ENCODE assay signal across 8 cellular contexts in the genomic region with DNA sequence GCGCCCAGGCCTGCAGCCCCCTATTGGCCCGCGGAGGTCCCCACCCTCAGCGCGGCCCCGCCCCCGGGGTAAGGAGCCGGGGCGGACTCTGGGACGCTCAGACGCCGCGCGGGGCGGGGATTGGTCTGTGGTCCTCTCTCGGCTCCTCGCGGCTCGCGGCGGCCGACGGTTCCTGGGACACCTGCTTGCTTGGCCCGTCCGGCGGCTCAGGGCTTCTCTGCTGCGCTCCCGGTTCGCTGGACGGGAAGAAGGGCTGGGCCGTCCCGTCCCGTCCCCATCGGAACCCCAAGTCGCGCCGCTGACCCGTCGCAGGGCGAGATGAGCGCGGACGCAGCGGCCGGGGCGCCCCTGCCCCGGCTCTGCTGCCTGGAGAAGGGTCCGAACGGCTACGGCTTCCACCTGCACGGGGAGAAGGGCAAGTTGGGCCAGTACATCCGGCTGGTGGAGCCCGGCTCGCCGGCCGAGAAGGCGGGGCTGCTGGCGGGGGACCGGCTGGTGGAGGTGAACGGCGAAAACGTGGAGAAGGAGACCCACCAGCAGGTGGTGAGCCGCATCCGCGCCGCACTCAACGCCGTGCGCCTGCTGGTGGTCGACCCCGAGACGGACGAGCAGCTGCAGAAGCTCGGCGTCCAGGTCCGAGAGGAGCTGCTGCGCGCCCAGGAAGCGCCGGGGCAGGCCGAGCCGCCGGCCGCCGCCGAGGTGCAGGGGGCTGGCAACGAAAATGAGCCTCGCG. TPM values are rescaled to one million over a fixed set of nuclear protein-coding genes. Genes with fewer than 3 reads are reported as not detected.
A peak's percentile ranks its signal among the peaks of the same experiment; 100 is the strongest.
DNase-seq lines count a peak whose midpoint lies in the region; ATAC-seq and TF ChIP-seq lines count a peak whose summit lies in the region.

Gene NHERF1, plus strand, starts transcription at position 100 of the 733 bp plus-strand sequence. Its CDS starts 219 bp downstream, at position 319.

- H3K27me3 Mint-ChIP-seq in activated CD4-positive, alpha-beta memory T cell treated with anti-CD3 and anti-CD28 coated beads, Interleukin-2, amount 10 ng/mL, durations not matched to agents 7 days and 5 days, result no peaks in the 10 kb centered on the region

- DNase-seq in AG20443 (ENCODE audit: low spot score), result peak; percentile 99
- peak; percentile 95 to 99 for DNase-seq in NCI-H524 (lab: John Stamatoyannopoulos, UW)
- DNase-seq in activated CD4-positive, alpha-beta memory T cell treated with anti-CD3 and anti-CD28 coated beads, Interleukin-2, amount 10 ng/mL, durations not matched to agents 7 days and 5 days, result peak; percentile 96
- peak; percentile 90 for DNase-seq in effector CD4-positive, alpha-beta T cell
- peak; percentile 98 for DNase-seq in medulla oblongata (ENCODE audit: extremely low spot score)
- peak; percentile 87 to 94 (median 89) for DNase-seq in stimulated activated CD4-positive, alpha-beta T cell treated with anti-CD3 and anti-CD28 coated beads, TNF-alpha, amount 100 ng/mL, for 48 hours (ENCODE audit: low read depth in 3 of 3)

- H3K36me3 Mint-ChIP-seq in activated CD4-positive, alpha-beta memory T cell treated with anti-CD3 and anti-CD28 coated beads, Interleukin-2, amount 10 ng/mL, durations not matched to agents 7 days and 5 days (ENCODE audit: low read depth), result peaks cover 55% of the 10 kb centered on the region

- peak within 1 kb of the TSS; percentile 85 for H3K27ac Mint-ChIP-seq in activated CD4-positive, alpha-beta memory T cell treated with anti-CD3 and anti-CD28 coated beads, Interleukin-2, amount 10 ng/mL, durations not matched to agents 7 days and 5 days

- peak within 1 kb of the TSS; percentile 94 for H3K4me3 Mint-ChIP-seq in activated CD4-positive, alpha-beta memory T cell treated with anti-CD3 and anti-CD28 coated beads, Interleukin-2, amount 10 ng/mL, durations not matched to agents 7 days and 5 days

- CTCF ChIA-PET in activated CD4-positive, alpha-beta memory T cell treated with anti-CD3 and anti-CD28 coated beads, Interleukin-2, amount 10 ng/mL, durations not matched to agents 7 days and 5 days (lab: Charles Lee), result interaction anchor here (0.6 to 12.5 kb wide), 12 partner anchors 11 to 114 kb away, joined by 3 to 93 read pairs (median 19); partner anchors contain the start of gene RAB37

- POLR2A ChIA-PET in activated CD4-positive, alpha-beta memory T cell treated with anti-CD3 and anti-CD28 coated beads, Interleukin-2, amount 10 ng/mL, durations not matched to agents 7 days and 5 days (lab: Charles Lee), result interaction anchor here (1.2 to 9.2 kb wide), 11 partner anchors 12 to 523 kb away, joined by 3 to 98 read pairs (median 15); partner anchors contain the start of genes FDXR, MIF4GD, NAT9 and RAB37

- peak; percentile 99 for TF ChIP-seq POLR2A in GM18951 (IDR thresholded peaks at IDR 0.05; ENCODE audit: extremely low read depth, insufficient read depth, insufficient read length)

- ATAC-seq in HG03196 (IDR thresholded peaks at IDR 0.05; ENCODE audit: unreplicated experiment), result peak; percentile 81

- H3K4me1 Mint-ChIP-seq in activated CD4-positive, alpha-beta memory T cell treated with anti-CD3 and anti-CD28 coated beads, Interleukin-2, amount 10 ng/mL, durations not matched to agents 7 days and 5 days, result peaks cover 61% of the 10 kb centered on the region

- H3K9me3 Mint-ChIP-seq in activated CD4-positive, alpha-beta memory T cell treated with anti-CD3 and anti-CD28 coated beads, Interleukin-2, amount 10 ng/mL, durations not matched to agents 7 days and 5 days, result no peaks in the 10 kb centered on the region

- in situ Hi-C loops in GM18951 (cut with MboI; ENCODE audit: low sequenced_read_pairs, unreplicated experiment), result no loop called here

RNA-seq across cellular contexts. Expression of gene NHERF1, which starts in this region (rescaled TPM):
- total RNA-seq in activated CD4-positive, alpha-beta memory T cell treated with anti-CD3 and anti-CD28 coated beads, Interleukin-2, amount 10 ng/mL, durations not matched to agents 7 days and 5 days, result 100 to 1,000 TPM; 320 to 328 TPM

Comparison
In these comparisons a context has a peak if more than half of its experiments do, and no peak if none do; other contexts are left out.
1. Peak in every context shown above with its lines: DNase-seq and ATAC-seq.